In genomic region chr6:13229205-13230085, GRCh38 we compare ENCODE assay signal across 8 cellular contexts.
DNase-seq lines count a peak whose midpoint lies in the region; ATAC-seq and TF ChIP-seq lines count a peak whose summit lies in the region.

No MANE protein-coding gene starts in this region.

- peak in 1 of 2 donors; percentile 36 for DNase-seq in cardiac muscle cell (ENCODE audit: low read depth in 1 of 2, low spot score in 1 of 2)
- DNase-seq in right atrium auricular region (ENCODE audit: low spot score), result no peak
- DNase-seq in NCI-H69 (lab: John Stamatoyannopoulos, UW), result peak; percentile 59
- DNase-seq in fibroblast of gingiva (ENCODE audit: low read depth), result peak; percentile 5
- DNase-seq in KBM-7, result no peak
- no peak for DNase-seq in NCI-H2227 (lab: John Stamatoyannopoulos, UW; ENCODE audit: unreplicated experiment)
- no peak for DNase-seq in effector CD8-positive, alpha-beta T cell (lab: John Stamatoyannopoulos, UW)

- TF ChIP-seq CTCF in cardiac muscle cell (IDR thresholded peaks at IDR 0.05; ENCODE audit: low read depth, low read length), result peak; percentile 11
- TF ChIP-seq CTCF in right atrium auricular region (IDR thresholded peaks at IDR 0.05), result peak in 1 of 2 donors; percentile 39

- in situ Hi-C loops in KBM-7 (cut with MboI; ENCODE audit: low pct_unique_long_range_greater_than_20kb, low sequenced_read_pairs), result no loop called here

- no peak overlapping the region for H3K4me3 ChIP-seq in cardiac muscle cell
- no peak overlapping the region for H3K4me3 ChIP-seq in right atrium auricular region

- H3K9me3 ChIP-seq in cardiac muscle cell (ENCODE audit: low read depth) (no peaks in the 10 kb centered on the region), right atrium auricular region (no peaks in the 10 kb centered on the region)

- H3K27ac ChIP-seq in cardiac muscle cell (no peak overlapping the region), right atrium auricular region (no peak overlapping the region)

- peak; percentile 84 for ATAC-seq in HG02588 (IDR thresholded peaks at IDR 0.05; ENCODE audit: unreplicated experiment)

- H3K27me3 ChIP-seq in cardiac muscle cell (no peaks in the 10 kb centered on the region), right atrium auricular region (no peaks in the 10 kb centered on the region)

- H3K4me1 ChIP-seq in cardiac muscle cell (ENCODE audit: low read depth), result no peaks in the 10 kb centered on the region
- H3K4me1 ChIP-seq in right atrium auricular region, result no peaks in the 10 kb centered on the region

- H3K36me3 ChIP-seq in cardiac muscle cell, result no peaks in the 10 kb centered on the region
- peaks cover 20% of the 10 kb centered on the region for H3K36me3 ChIP-seq in right atrium auricular region

Comparison
In these comparisons a context has a peak if more than half of its experiments do, and no peak if none do; other contexts are left out.
1. DNase-seq: peak in NCI-H69 (single experiment) and fibroblast of gingiva (single experiment); none in right atrium auricular region (single experiment), KBM-7 (single experiment), NCI-H2227 (single experiment) and effector CD8-positive, alpha-beta T cell (single experiment).